ENCODE assay signal across 8 cellular contexts in the genomic region with DNA sequence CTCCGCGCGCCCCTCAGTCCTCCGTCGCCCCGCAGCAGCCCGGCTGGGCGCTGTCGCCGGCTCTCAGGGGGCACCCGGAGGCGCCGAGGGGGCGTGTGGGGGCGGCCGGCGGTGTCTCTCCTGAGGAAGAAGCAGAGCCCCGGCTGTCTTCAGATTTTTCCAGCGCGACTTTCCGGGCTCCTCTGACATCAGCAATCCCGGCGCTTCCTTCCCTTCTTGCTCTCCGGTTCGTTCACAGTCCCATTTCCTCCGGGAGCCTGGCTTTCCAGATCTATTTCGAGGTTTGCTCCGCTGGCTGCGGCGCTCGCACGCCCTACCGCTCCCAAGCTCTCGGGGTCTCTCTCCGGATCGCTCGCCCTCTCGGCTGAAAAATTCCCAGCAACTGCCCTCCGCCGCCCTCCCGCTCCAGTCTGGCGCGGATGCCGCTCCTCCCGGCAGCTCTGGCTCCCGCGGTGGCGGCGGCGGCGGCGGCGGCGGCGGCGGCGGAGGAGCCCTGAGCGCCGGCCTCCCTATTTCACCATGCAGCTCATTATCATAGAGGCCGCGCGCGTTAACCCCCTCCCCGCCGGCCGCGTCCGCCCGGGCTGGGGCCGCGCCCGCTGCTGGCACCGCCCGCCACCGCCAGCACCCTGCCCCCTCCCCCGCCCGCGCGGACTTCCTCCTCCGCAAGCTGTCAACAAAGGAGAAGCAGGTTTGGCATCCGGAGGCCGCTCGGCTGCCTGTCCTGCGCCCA. TPM values are rescaled to one million over a fixed set of nuclear protein-coding genes. Genes with fewer than 3 reads are reported as not detected.
A peak's percentile ranks its signal among the peaks of the same experiment; 100 is the strongest.
DNase-seq lines count a peak whose midpoint lies in the region; ATAC-seq and TF ChIP-seq lines count a peak whose summit lies in the region.

PLXNA2 (minus strand) TSS at position 534 of the 733 bp plus-strand sequence. CDS start 26,462 bp downstream, outside the sequence.

- H3K9me3 ChIP-seq in HUES48 (ENCODE audit: control insufficient read depth, insufficient read depth, low read length) (no peaks in the 10 kb centered on the region), OCI-LY7 (ENCODE audit: low read length) (no peaks in the 10 kb centered on the region), mucosa of rectum (ENCODE audit: control insufficient read depth in 2 of 2, low read length in 2 of 2) (no peaks in the 10 kb centered on the region)

- no TSS peak for BruUV-seq in OCI-LY7 (replicated peaks; lab: Mats Ljungman, UMichigan)

- H3K79me2 ChIP-seq in OCI-LY7 (ENCODE audit: insufficient read depth, low read depth, low read length): no peaks in the 10 kb centered on the region

- peak within 1 kb of the TSS; percentile 82 for H2AFZ ChIP-seq in OCI-LY7 (ENCODE audit: low read length)

- H3K4me3 Mint-ChIP-seq in stimulated activated effector memory CD8-positive, alpha-beta T cell treated with anti-CD3 and anti-CD28 coated beads, Interleukin-12 subunit alpha, Interleukin-12 subunit beta, amount 100 ng/mL, for 72 hours: peak within 1 kb of the TSS; percentile 80

- H3K27me3 ChIP-seq in HUES48 (ENCODE audit: control insufficient read depth, insufficient read depth, low read length) (peaks cover 70% of the 10 kb centered on the region), mucosa of rectum (ENCODE audit: control insufficient read depth in 2 of 2, insufficient read depth in 2 of 2, low read length in 2 of 2) (no peaks in the 10 kb centered on the region)

- H3K4me1 ChIP-seq in HUES48 (ENCODE audit: control insufficient read depth, insufficient read depth, low read length) (peaks cover 16% of the 10 kb centered on the region), OCI-LY7 (ENCODE audit: insufficient read depth, low read length, poor library complexity, severe bottlenecking) (peaks cover 7% of the 10 kb centered on the region), mucosa of rectum (ENCODE audit: control insufficient read depth in 2 of 2, insufficient read depth in 2 of 2, low read length in 2 of 2) (peaks cover 40 to 47% of the 10 kb centered on the region in 2 donors)

- no peaks in the 10 kb centered on the region for H3K9me3 Mint-ChIP-seq in stimulated activated effector memory CD8-positive, alpha-beta T cell treated with anti-CD3 and anti-CD28 coated beads, Interleukin-12 subunit alpha, Interleukin-12 subunit beta, amount 100 ng/mL, for 72 hours

- H3K36me3 Mint-ChIP-seq in stimulated activated effector memory CD8-positive, alpha-beta T cell treated with anti-CD3 and anti-CD28 coated beads, Interleukin-12 subunit alpha, Interleukin-12 subunit beta, amount 100 ng/mL, for 72 hours: no peaks in the 10 kb centered on the region

- peaks cover 12% of the 10 kb centered on the region for H3K4me1 Mint-ChIP-seq in stimulated activated effector memory CD8-positive, alpha-beta T cell treated with anti-CD3 and anti-CD28 coated beads, Interleukin-12 subunit alpha, Interleukin-12 subunit beta, amount 100 ng/mL, for 72 hours

- peak within 1 kb of the TSS; percentile 80 for H3K4me2 ChIP-seq in OCI-LY7 (ENCODE audit: low read length)

- CTCF ChIA-PET in OCI-LY7 (lab: Charles Lee; ENCODE audit: unreplicated experiment): interaction anchor here (0.7 to 1.0 kb wide), 3 partner anchors 26 to 222 kb away, joined by 3 to 16 read pairs (median 9); no protein-coding TSS in a partner anchor

- no peak for TF ChIP-seq CTCF in OCI-LY7 (conservative IDR thresholded peaks at IDR 0.05; ENCODE audit: low read length)

- H3K9ac ChIP-seq in HUES48 (ENCODE audit: low read depth, low read length) (no peak within 1 kb of the TSS), mucosa of rectum (ENCODE audit: low read depth in 1 of 2, low read length in 2 of 2) (peak within 1 kb of the TSS; percentile 80 to 93)

- no peaks in the 10 kb centered on the region for H4K20me1 ChIP-seq in OCI-LY7 (ENCODE audit: insufficient read depth, low read length)

- DNase-seq in OCI-LY7 (ENCODE audit: low spot score): peak; percentile 67
- DNase-seq in activated T-cell treated with anti-CD3 and anti-CD28 coated beads, Interleukin-2, amount 50 U/mL, for 48 hours: peak; percentile 58 to 64
- DNase-seq in stimulated activated effector memory CD8-positive, alpha-beta T cell treated with anti-CD3 and anti-CD28 coated beads, Interleukin-12 subunit alpha, Interleukin-12 subunit beta, amount 100 ng/mL, for 72 hours (ENCODE audit: low spot score in 2 of 2): peak; percentile 36 to 81
- DNase-seq in NK-92 treated with Interleukin-12 subunit alpha and Interleukin-12 subunit beta, amount 100 ng/mL, for 24 hours (lab: John Stamatoyannopoulos, UW): no peak

- peak; percentile 94 for ATAC-seq in esophagus mucosa
- ATAC-seq in stimulated activated effector memory CD8-positive, alpha-beta T cell treated with anti-CD3 and anti-CD28 coated beads, Interleukin-12 subunit alpha, Interleukin-12 subunit beta, amount 100 ng/mL, for 72 hours: peak; percentile 84

- no peak within 1 kb of the TSS for H3K27ac ChIP-seq in HUES48 (ENCODE audit: low read depth, low read length)
- H3K27ac ChIP-seq in OCI-LY7 (ENCODE audit: low read depth, low read length, poor library complexity, severe bottlenecking): no peak within 1 kb of the TSS
- peak within 1 kb of the TSS; percentile 88 to 92 for H3K27ac ChIP-seq in mucosa of rectum (ENCODE audit: low read depth in 2 of 2, low read length in 2 of 2)

- H3K27ac Mint-ChIP-seq in stimulated activated effector memory CD8-positive, alpha-beta T cell treated with anti-CD3 and anti-CD28 coated beads, Interleukin-12 subunit alpha, Interleukin-12 subunit beta, amount 100 ng/mL, for 72 hours: no peak within 1 kb of the TSS

- H3K36me3 ChIP-seq in HUES48 (ENCODE audit: control insufficient read depth, insufficient read depth, low read length) (no peaks in the 10 kb centered on the region), OCI-LY7 (ENCODE audit: insufficient read depth, low read length) (no peaks in the 10 kb centered on the region), mucosa of rectum (ENCODE audit: control insufficient read depth in 2 of 2, insufficient read depth in 2 of 2, low read length in 2 of 2) (peaks cover 4 to 5% of the 10 kb centered on the region in 2 donors)

- H3K4me3 ChIP-seq in GM08714 (ENCODE audit: low read length) (peak within 1 kb of the TSS; percentile 63), HUES48 (ENCODE audit: low read depth, low read length) (peak within 1 kb of the TSS; percentile 62), OCI-LY7 (ENCODE audit: low read depth, low read length, poor library complexity, severe bottlenecking) (peak within 1 kb of the TSS; percentile 67), mucosa of rectum (ENCODE audit: low read length in 2 of 2) (peak within 1 kb of the TSS; percentile 67 to 86)

- POLR2A ChIA-PET in OCI-LY7 (lab: Charles Lee): interaction anchor here (0.7 to 1.1 kb wide), 2 partner anchors 18 to 54 kb away, joined by 3 read pairs; no protein-coding TSS in a partner anchor

- no peaks in the 10 kb centered on the region for H3K9me2 ChIP-seq in OCI-LY7 (ENCODE audit: insufficient read depth, low read length)

- intact Hi-C loops in OCI-LY7 (cut with micrococcal nuclease; ENCODE audit: unreplicated experiment): loop anchor here (2.0 kb wide), 2 partner anchors 111 to 223 kb away; no protein-coding TSS in a partner anchor

RNA-seq across cellular contexts. Expression of gene PLXNA2, which starts in this region (rescaled TPM):
- total RNA-seq in OCI-LY7 (2014; rRNA removed; shearing (Covaris generic)): not detected in 2 replicates
- total RNA-seq in OCI-LY7 (2022): 0.20 and 0.23 TPM in 2 replicates
- total RNA-seq in esophagus mucosa: 47.5 TPM

Comparison
In these comparisons a context has a peak if more than half of its experiments do, and no peak if none do; other contexts are left out.
1. RNA of gene PLXNA2 (total RNA-seq): 47.5 TPM in esophagus mucosa (single experiment); 0.20 to 0.23 TPM in OCI-LY7; every median in the first group is over 10 times any median in the second.
2. Peak in DNase-seq, H3K4me3 ChIP-seq and H3K4me2 ChIP-seq in OCI-LY7; RNA of the gene not detected or under 1 TPM.
3. H3K27ac ChIP-seq: peak in mucosa of rectum (2 of 2); none in HUES48 (single experiment) and OCI-LY7 (single experiment).
4. Peak in every context shown above with its lines, with median percentiles within 50 percentile points of each other: H3K4me3 ChIP-seq.